10 cellular contexts compared by ENCODE assay signal in the genomic region with DNA sequence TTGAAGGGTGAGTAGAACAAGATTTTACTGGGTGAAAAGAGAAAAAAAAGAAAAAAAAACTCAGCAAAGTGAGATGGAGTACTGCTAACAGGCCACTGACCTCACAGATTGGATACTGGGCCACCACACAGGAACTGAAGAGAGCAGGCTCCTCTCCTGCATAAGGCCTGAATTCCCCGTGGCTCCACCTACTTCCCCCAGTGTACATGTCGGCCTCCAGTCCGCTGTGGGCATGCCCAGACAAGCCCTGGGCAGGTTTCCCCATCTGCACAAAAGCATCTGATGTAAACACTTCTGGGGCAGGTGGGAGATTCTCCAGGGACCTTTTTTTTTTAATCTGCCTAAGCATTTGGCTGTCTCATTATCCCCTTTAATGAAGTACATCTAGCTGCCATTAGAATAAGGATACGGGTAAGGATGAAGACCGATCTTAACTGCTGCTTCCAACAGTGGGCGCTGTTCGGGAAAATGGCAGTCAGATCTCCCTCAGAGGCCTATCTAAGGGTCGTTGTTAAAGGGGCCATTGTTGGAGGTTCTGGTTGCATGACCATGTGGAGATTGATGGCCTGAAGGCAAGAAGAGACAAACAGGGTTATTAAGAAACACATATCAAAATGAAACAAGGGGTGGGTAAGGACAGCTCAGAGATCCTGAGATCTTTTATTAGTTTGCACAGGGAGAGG. TPM values are rescaled to one million over a fixed set of nuclear protein-coding genes. Genes with fewer than 3 reads are reported as not detected.
DNase-seq lines count a peak whose midpoint lies in the region; ATAC-seq and TF ChIP-seq lines count a peak whose summit lies in the region.
"Had no signal": no experiment of that assay in that cellular context is flagged by ENCODE, and none has a peak within 500 bp of the region (broad histone marks: within the 10 kb centered on the region; RNA-seq: fewer than 3 reads in every experiment).

No MANE protein-coding gene starts in this region.

- H3K4me1 Mint-ChIP-seq in activated CD4-positive, alpha-beta memory T cell treated with anti-CD3 and anti-CD28 coated beads for 36 hours (ENCODE audit: low read depth) = no peaks in the 10 kb centered on the region

- CTCF ChIA-PET in activated CD4-positive, alpha-beta memory T cell treated with anti-CD3 and anti-CD28 coated beads for 36 hours (lab: Charles Lee) = no interaction called here

- H3K27me3 Mint-ChIP-seq in activated CD4-positive, alpha-beta memory T cell treated with anti-CD3 and anti-CD28 coated beads for 36 hours = peaks cover 10% of the 10 kb centered on the region

- no peaks in the 10 kb centered on the region for H3K36me3 ChIP-seq in right atrium auricular region
- H3K36me3 ChIP-seq in left ventricle myocardium inferior = no peaks in the 10 kb centered on the region

- no peak overlapping the region for H3K4me3 ChIP-seq in right atrium auricular region
- H3K4me3 ChIP-seq in left ventricle myocardium inferior = no peak overlapping the region

- H3K27me3 ChIP-seq in right atrium auricular region (no peaks in the 10 kb centered on the region), left ventricle myocardium inferior (ENCODE audit: low read depth) (no peaks in the 10 kb centered on the region)

- intact Hi-C loops in activated CD4-positive, alpha-beta memory T cell treated with anti-CD3 and anti-CD28 coated beads for 36 hours (cut with micrococcal nuclease) = no loop called here
- intact Hi-C loops in left ventricle myocardium inferior (cut with micrococcal nuclease) = no loop called here

- TF ChIP-seq CTCF in right atrium auricular region (IDR thresholded peaks at IDR 0.05) (no peak), left ventricle myocardium inferior (IDR thresholded peaks at IDR 0.05; ENCODE audit: borderline replicate concordance) (no peak)

- POLR2A ChIA-PET in activated CD4-positive, alpha-beta memory T cell treated with anti-CD3 and anti-CD28 coated beads for 36 hours (lab: Charles Lee) = no interaction called here

- H3K9me3 ChIP-seq in right atrium auricular region (peaks cover 0 to 25% of the 10 kb centered on the region in 2 donors), left ventricle myocardium inferior (replicated peaks) (peaks cover 51% of the 10 kb centered on the region)

- no peak overlapping the region for H3K4me3 Mint-ChIP-seq in activated CD4-positive, alpha-beta memory T cell treated with anti-CD3 and anti-CD28 coated beads for 36 hours

- no peaks in the 10 kb centered on the region for H3K36me3 Mint-ChIP-seq in activated CD4-positive, alpha-beta memory T cell treated with anti-CD3 and anti-CD28 coated beads for 36 hours

- H3K27ac Mint-ChIP-seq in activated CD4-positive, alpha-beta memory T cell treated with anti-CD3 and anti-CD28 coated beads for 36 hours = no peak overlapping the region

- ATAC-seq in GM18873 (IDR thresholded peaks at IDR 0.05; ENCODE audit: low FRiP score, unreplicated experiment) = peak; percentile 44

- DNase-seq in COLO668 (lab: John Stamatoyannopoulos, UW; ENCODE audit: unreplicated experiment) = peak; percentile 60
- peak; percentile 1 for DNase-seq in NCI-H2107 (lab: John Stamatoyannopoulos, UW)
- peak; percentile 6 for DNase-seq in cerebellar cortex (ENCODE audit: low spot score)
- DNase-seq in right atrium auricular region (ENCODE audit: low spot score) = no peak
- DNase-seq in activated CD4-positive, alpha-beta memory T cell treated with anti-CD3 and anti-CD28 coated beads for 36 hours = no peak
- DNase-seq in left ventricle myocardium inferior = no peak
- no peak for DNase-seq in T-helper 1 cell
- DNase-seq: aorta, head of caudate nucleus had no signal

- H3K27ac ChIP-seq in right atrium auricular region (no peak overlapping the region), left ventricle myocardium inferior (replicated peaks) (no peak overlapping the region)

- H3K4me1 ChIP-seq in right atrium auricular region (no peaks in the 10 kb centered on the region), left ventricle myocardium inferior (no peaks in the 10 kb centered on the region)

- H3K9me3 Mint-ChIP-seq in activated CD4-positive, alpha-beta memory T cell treated with anti-CD3 and anti-CD28 coated beads for 36 hours = peaks cover 30% of the 10 kb centered on the region

RNA-seq across cellular contexts. Expression of gene MS4A13, which starts 48.5 kb away (rescaled TPM):
- total RNA-seq in right atrium auricular region (not detected), left ventricle myocardium inferior (not detected)
- not detected for total RNA-seq in activated CD4-positive, alpha-beta memory T cell treated with anti-CD3 and anti-CD28 coated beads for 36 hours
- total RNA-seq: aorta had no signal

Comparison
In these comparisons a context has a peak if more than half of its experiments do, and no peak if none do; other contexts are left out.
1. DNase-seq: peak in COLO668 (single experiment), NCI-H2107 (single experiment) and cerebellar cortex (single experiment); none in right atrium auricular region (single experiment), activated CD4-positive, alpha-beta memory T cell treated with anti-CD3 and anti-CD28 coated beads for 36 hours (single experiment), left ventricle myocardium inferior (single experiment) and T-helper 1 cell (0 of 5).